14 cellular contexts compared by ENCODE assay signal in the genomic region with DNA sequence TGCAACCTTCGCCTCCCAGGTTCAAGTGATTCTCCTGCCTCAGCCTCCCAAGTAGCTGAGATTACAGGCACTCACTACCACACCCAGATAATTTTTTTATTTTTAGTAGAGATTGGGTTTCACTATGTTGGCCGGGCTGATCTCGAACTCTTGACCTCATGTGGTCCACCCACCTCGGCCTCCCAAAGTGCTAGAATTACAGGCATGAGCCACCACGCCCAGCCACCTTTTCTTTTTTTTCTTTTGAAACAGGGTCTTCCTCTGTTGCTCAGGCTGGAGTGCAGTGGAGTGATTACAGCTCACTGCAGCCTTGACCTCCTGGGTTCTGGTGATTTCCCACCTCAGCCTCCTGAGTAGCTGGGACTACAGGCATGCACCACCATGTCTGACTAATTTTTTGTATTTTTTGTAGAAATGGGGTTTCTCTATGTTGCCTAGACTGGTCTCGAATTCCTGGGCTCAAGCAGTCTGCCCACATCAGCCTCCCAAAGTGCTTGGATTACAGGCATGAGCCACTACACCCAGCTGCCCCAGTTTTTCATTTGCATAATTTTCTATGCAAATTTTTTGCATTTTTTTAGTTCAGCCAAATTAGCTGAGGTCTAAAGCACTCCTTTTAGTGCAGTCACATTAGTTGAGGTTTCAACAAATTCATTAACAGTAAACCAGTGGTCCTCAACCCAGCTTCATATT. TPM values are rescaled to one million over a fixed set of nuclear protein-coding genes. Genes with fewer than 3 reads are reported as not detected.
DNase-seq lines count a peak whose midpoint lies in the region; ATAC-seq lines count a peak whose summit lies in the region.
"Had no signal": no experiment of that assay in that cellular context is flagged by ENCODE, and none has a peak within 500 bp of the region (broad histone marks: within the 10 kb centered on the region; RNA-seq: fewer than 3 reads in every experiment).

No MANE protein-coding gene starts in this region.

- ATAC-seq in HG02852 (IDR thresholded peaks at IDR 0.05; ENCODE audit: unreplicated experiment) (peak; percentile 58), GM21723 (IDR thresholded peaks at IDR 0.05; ENCODE audit: unreplicated experiment) (no peak)
- ATAC-seq in stimulated activated memory B cell treated with anti-CD40 and anti-IgM and Interleukin-4, amounts not matched to agents 10 μg/mL and 1 μg/mL and 100 μg/mL, for 72 hours: no peak

- H3K4me3 ChIP-seq in adipocyte (ENCODE audit: low read length) (peak overlapping the region; percentile 61), H7 (ENCODE audit: insufficient read depth, low read depth, low read length) (no peak overlapping the region)

- H3K36me3 Mint-ChIP-seq in activated naive CD4-positive, alpha-beta T cell treated with anti-CD3 and anti-CD28 coated beads, Interleukin-2, amount 50 U/mL, for 24 hours: peaks cover 24% of the 10 kb centered on the region
- peaks cover 24% of the 10 kb centered on the region for H3K36me3 Mint-ChIP-seq in activated naive CD4-positive, alpha-beta T cell treated with anti-CD3 and anti-CD28 coated beads for 36 hours (ENCODE audit: low read depth)
- peaks cover 33% of the 10 kb centered on the region for H3K36me3 Mint-ChIP-seq in stimulated activated memory B cell treated with anti-CD40 and anti-IgM and Interleukin-4, amounts not matched to agents 10 μg/mL and 1 μg/mL and 100 μg/mL, for 72 hours

- DNase-seq in activated naive CD4-positive, alpha-beta T cell treated with anti-CD3 and anti-CD28 coated beads for 36 hours: no peak
- DNase-seq in adipocyte (ENCODE audit: low read depth) (no peak), iPS-NIHi11 (ENCODE audit: low spot score) (no peak), H7 (no peak)
- DNase-seq: activated T-cell treated with anti-CD3 and anti-CD28 coated beads, Interleukin-2, amount 50 U/mL, for 1 hour; heart right ventricle; HFFc6; lower lobe of right lung; NCI-H345 had no signal

- H3K4me1 ChIP-seq in adipocyte (ENCODE audit: control insufficient read depth, insufficient read depth, low read length): peaks cover 7% of the 10 kb centered on the region
- H3K4me1 ChIP-seq: parathyroid adenoma had no signal

- CTCF ChIA-PET in activated naive CD4-positive, alpha-beta T cell treated with anti-CD3 and anti-CD28 coated beads for 36 hours (lab: Charles Lee): interaction anchor here (0.5 to 0.9 kb wide), 2 partner anchors 22 to 562 kb away, joined by 4 to 6 read pairs; no protein-coding TSS in a partner anchor

- no peaks in the 10 kb centered on the region for H3K27me3 ChIP-seq in adipocyte (replicated peaks; ENCODE audit: control insufficient read depth, insufficient read depth, low read length)
- no peaks in the 10 kb centered on the region for H3K27me3 ChIP-seq in H7 (ENCODE audit: control insufficient read depth, insufficient read depth, low read length)
- H3K27me3 ChIP-seq: heart right ventricle had no signal

- peak overlapping the region; percentile 20 for H3K4me3 Mint-ChIP-seq in activated naive CD4-positive, alpha-beta T cell treated with anti-CD3 and anti-CD28 coated beads, Interleukin-2, amount 50 U/mL, for 24 hours
- H3K4me3 Mint-ChIP-seq in activated naive CD4-positive, alpha-beta T cell treated with anti-CD3 and anti-CD28 coated beads for 36 hours: no peak overlapping the region
- H3K4me3 Mint-ChIP-seq in stimulated activated memory B cell treated with anti-CD40 and anti-IgM and Interleukin-4, amounts not matched to agents 10 μg/mL and 1 μg/mL and 100 μg/mL, for 72 hours: peak overlapping the region; percentile 48
- H3K4me3 Mint-ChIP-seq: HFFc6 had no signal

- H3K9me3 ChIP-seq in adipocyte (ENCODE audit: control insufficient read depth, low read length): peaks cover 3% of the 10 kb centered on the region

- peak overlapping the region; percentile 62 for H3K27ac Mint-ChIP-seq in activated naive CD4-positive, alpha-beta T cell treated with anti-CD3 and anti-CD28 coated beads, Interleukin-2, amount 50 U/mL, for 24 hours
- H3K27ac Mint-ChIP-seq in activated naive CD4-positive, alpha-beta T cell treated with anti-CD3 and anti-CD28 coated beads for 36 hours: no peak overlapping the region
- peak overlapping the region; percentile 42 for H3K27ac Mint-ChIP-seq in stimulated activated memory B cell treated with anti-CD40 and anti-IgM and Interleukin-4, amounts not matched to agents 10 μg/mL and 1 μg/mL and 100 μg/mL, for 72 hours
- H3K27ac Mint-ChIP-seq: HFFc6 had no signal

- H3K36me3 ChIP-seq in adipocyte (ENCODE audit: control insufficient read depth, insufficient read depth, low read length, severe bottlenecking) (no peaks in the 10 kb centered on the region), H7 (replicated peaks; ENCODE audit: control insufficient read depth, insufficient read depth, low read length) (no peaks in the 10 kb centered on the region)
- H3K36me3 ChIP-seq: lower lobe of right lung had no signal

- no peak overlapping the region for H3K9ac ChIP-seq in adipocyte (ENCODE audit: low read length)
- H3K9ac ChIP-seq: parathyroid adenoma had no signal

- H3K9me3 Mint-ChIP-seq in activated naive CD4-positive, alpha-beta T cell treated with anti-CD3 and anti-CD28 coated beads, Interleukin-2, amount 50 U/mL, for 24 hours: peaks cover 7% of the 10 kb centered on the region
- H3K9me3 Mint-ChIP-seq in activated naive CD4-positive, alpha-beta T cell treated with anti-CD3 and anti-CD28 coated beads for 36 hours: peaks cover 17% of the 10 kb centered on the region
- peaks cover 9% of the 10 kb centered on the region for H3K9me3 Mint-ChIP-seq in stimulated activated memory B cell treated with anti-CD40 and anti-IgM and Interleukin-4, amounts not matched to agents 10 μg/mL and 1 μg/mL and 100 μg/mL, for 72 hours
- H3K9me3 Mint-ChIP-seq: HFFc6 had no signal

- intact Hi-C loops in activated naive CD4-positive, alpha-beta T cell treated with anti-CD3 and anti-CD28 coated beads for 36 hours (cut with micrococcal nuclease): no loop called here

- peaks cover 50% of the 10 kb centered on the region for H3K4me1 Mint-ChIP-seq in activated naive CD4-positive, alpha-beta T cell treated with anti-CD3 and anti-CD28 coated beads, Interleukin-2, amount 50 U/mL, for 24 hours
- H3K4me1 Mint-ChIP-seq in activated naive CD4-positive, alpha-beta T cell treated with anti-CD3 and anti-CD28 coated beads for 36 hours (ENCODE audit: low read depth): peaks cover 45% of the 10 kb centered on the region
- peaks cover 67% of the 10 kb centered on the region for H3K4me1 Mint-ChIP-seq in stimulated activated memory B cell treated with anti-CD40 and anti-IgM and Interleukin-4, amounts not matched to agents 10 μg/mL and 1 μg/mL and 100 μg/mL, for 72 hours

- H3K27me3 Mint-ChIP-seq in activated naive CD4-positive, alpha-beta T cell treated with anti-CD3 and anti-CD28 coated beads, Interleukin-2, amount 50 U/mL, for 24 hours: no peaks in the 10 kb centered on the region
- H3K27me3 Mint-ChIP-seq in activated naive CD4-positive, alpha-beta T cell treated with anti-CD3 and anti-CD28 coated beads for 36 hours (ENCODE audit: low read depth): no peaks in the 10 kb centered on the region
- H3K27me3 Mint-ChIP-seq in stimulated activated memory B cell treated with anti-CD40 and anti-IgM and Interleukin-4, amounts not matched to agents 10 μg/mL and 1 μg/mL and 100 μg/mL, for 72 hours: no peaks in the 10 kb centered on the region

RNA-seq across cellular contexts. Expression of a gene that starts 11.3 kb away (rescaled TPM):
- 10 to 100 TPM; 27.7 to 32.3 TPM for total RNA-seq in activated naive CD4-positive, alpha-beta T cell treated with anti-CD3 and anti-CD28 coated beads for 36 hours
- 25.1 and 28.3 TPM in 2 replicates for total RNA-seq in H7 (2014; rRNA removed; shearing (Covaris generic))

RNA-seq across cellular contexts. Expression of a gene that starts 18.7 kb away (rescaled TPM):
- 100 to 1,000 TPM; 110 to 114 TPM for total RNA-seq in activated naive CD4-positive, alpha-beta T cell treated with anti-CD3 and anti-CD28 coated beads for 36 hours
- total RNA-seq in H7 (2014; rRNA removed; shearing (Covaris generic)): 43.4 and 65.0 TPM in 2 replicates

RNA-seq across cellular contexts. Expression of a gene that starts 47.0 kb away (rescaled TPM):
- total RNA-seq in activated naive CD4-positive, alpha-beta T cell treated with anti-CD3 and anti-CD28 coated beads for 36 hours: 10 to 100 TPM; 11.6 to 11.9 TPM
- 145 and 229 TPM in 2 replicates for total RNA-seq in H7 (2014; rRNA removed; shearing (Covaris generic))

Comparison
In these comparisons a context has a peak if more than half of its experiments do, and no peak if none do; other contexts are left out.
1. RNA of a gene that starts 47.0 kb away (total RNA-seq): 145 to 229 TPM in H7; 11.6 to 11.9 TPM in activated naive CD4-positive, alpha-beta T cell treated with anti-CD3 and anti-CD28 coated beads for 36 hours; every median in the first group is over 10 times any median in the second.